Comparison of ENCODE assay signal across 9 cellular contexts in the genomic region with DNA sequence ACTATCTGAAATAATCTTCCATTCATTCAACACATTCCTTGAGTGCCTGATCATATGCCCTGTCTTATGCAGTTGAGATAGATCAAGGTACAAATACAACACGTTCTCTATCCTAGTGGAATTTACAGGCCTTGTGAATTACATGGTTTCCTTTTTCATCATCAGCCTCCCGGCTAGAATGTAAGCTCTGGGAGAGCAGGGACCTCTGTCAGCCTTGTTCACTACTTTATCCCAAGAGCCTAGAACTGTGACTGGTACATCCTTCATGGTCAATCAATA. TPM values are rescaled to one million over a fixed set of nuclear protein-coding genes. Genes with fewer than 3 reads are reported as not detected.
A peak's percentile ranks its signal among the peaks of the same experiment; 100 is the strongest.
DNase-seq lines count a peak whose midpoint lies in the region; ATAC-seq and TF ChIP-seq lines count a peak whose summit lies in the region.
"Had no signal": no experiment of that assay in that cellular context is flagged by ENCODE, and none has a peak within 500 bp of the region (broad histone marks: within the 10 kb centered on the region; RNA-seq: fewer than 3 reads in every experiment).

No MANE protein-coding gene starts in this region.

- intact Hi-C loops in CD4-positive, alpha-beta T cell (cut with DNase I, micrococcal nuclease) = loop anchor here (2.0 to 10.0 kb wide), 6 partner anchors 143 to 1093 kb away; a partner anchor contains a TSS
- intact Hi-C loops in naive thymus-derived CD4-positive, alpha-beta T cell (cut with micrococcal nuclease) = loop anchor here (1.0 to 10.0 kb wide), 16 partner anchors 11 to 1743 kb away; a partner anchor contains a TSS

- H3K27me3 Mint-ChIP-seq in CD4-positive, alpha-beta T cell = no peaks in the 10 kb centered on the region
- peaks cover 1% of the 10 kb centered on the region; the same call in 1 of the 2 replicates for H3K27me3 Mint-ChIP-seq in HFFc6 (ENCODE audit: insufficient read depth)
- no peaks in the 10 kb centered on the region for H3K27me3 Mint-ChIP-seq in activated naive CD8-positive, alpha-beta T cell treated with anti-CD3 and anti-CD28 coated beads for 36 hours
- H3K27me3 Mint-ChIP-seq in naive thymus-derived CD4-positive, alpha-beta T cell = no peaks in the 10 kb centered on the region
- no peaks in the 10 kb centered on the region for H3K27me3 Mint-ChIP-seq in stimulated activated naive B cell treated with anti-CD40 and anti-IgM and Interleukin-4, amounts not matched to agents 10 μg/mL and 1 μg/mL and 100 μg/mL, for 72 hours

- peaks cover 33% of the 10 kb centered on the region for H3K4me1 Mint-ChIP-seq in CD4-positive, alpha-beta T cell (ENCODE audit: low read depth)
- H3K4me1 Mint-ChIP-seq in HFFc6 (ENCODE audit: low read depth) = peaks cover 26% of the 10 kb centered on the region
- peaks cover 27% of the 10 kb centered on the region for H3K4me1 Mint-ChIP-seq in activated naive CD8-positive, alpha-beta T cell treated with anti-CD3 and anti-CD28 coated beads for 36 hours
- H3K4me1 Mint-ChIP-seq in naive thymus-derived CD4-positive, alpha-beta T cell = peaks cover 19 to 36% (median 32%) of the 10 kb centered on the region in 7 donors
- peaks cover 18 to 38% of the 10 kb centered on the region in 2 donors for H3K4me1 Mint-ChIP-seq in stimulated activated naive B cell treated with anti-CD40 and anti-IgM and Interleukin-4, amounts not matched to agents 10 μg/mL and 1 μg/mL and 100 μg/mL, for 72 hours

- H3K36me3 ChIP-seq in naive thymus-derived CD4-positive, alpha-beta T cell (ENCODE audit: control insufficient read depth in 2 of 3, insufficient read depth in 3 of 3, low read length in 3 of 3) = no peaks in the 10 kb centered on the region
- H3K36me3 ChIP-seq in WERI-Rb-1 = no peaks in the 10 kb centered on the region
- H3K36me3 ChIP-seq: gastroesophageal sphincter had no signal

- no peak for DNase-seq in CD4-positive, alpha-beta T cell
- DNase-seq in HFFc6 (no peak), substantia nigra (lab: John Stamatoyannopoulos, UW) (no peak), WERI-Rb-1 (no peak)
- DNase-seq in activated naive CD8-positive, alpha-beta T cell treated with anti-CD3 and anti-CD28 coated beads for 36 hours = no peak
- DNase-seq in naive thymus-derived CD4-positive, alpha-beta T cell = no peak
- DNase-seq in stimulated activated naive B cell treated with anti-CD40 and anti-IgM and Interleukin-4, amounts not matched to agents 10 μg/mL and 1 μg/mL and 100 μg/mL, for 72 hours = no peak
- no peak for DNase-seq in stimulated activated CD4-positive, alpha-beta T cell treated with anti-CD3 and anti-CD28 coated beads, Interleukin-4, amount 100 ng/mL, for 4 hours

- ATAC-seq in CD4-positive, alpha-beta T cell (ENCODE audit: poor library complexity) = no peak
- no peak for ATAC-seq in naive thymus-derived CD4-positive, alpha-beta T cell
- ATAC-seq in stimulated activated naive B cell treated with anti-CD40 and anti-IgM and Interleukin-4, amounts not matched to agents 10 μg/mL and 1 μg/mL and 100 μg/mL, for 72 hours (replicated peaks) = no peak

- peak overlapping the region; percentile 91 for H3K27ac Mint-ChIP-seq in CD4-positive, alpha-beta T cell
- H3K27ac Mint-ChIP-seq in HFFc6 = peak overlapping the region; percentile 69
- H3K27ac Mint-ChIP-seq in activated naive CD8-positive, alpha-beta T cell treated with anti-CD3 and anti-CD28 coated beads for 36 hours = peak overlapping the region; percentile 77
- peak overlapping the region; percentile 94 to 99 (median 97) for H3K27ac Mint-ChIP-seq in naive thymus-derived CD4-positive, alpha-beta T cell
- no peak overlapping the region for H3K27ac Mint-ChIP-seq in stimulated activated naive B cell treated with anti-CD40 and anti-IgM and Interleukin-4, amounts not matched to agents 10 μg/mL and 1 μg/mL and 100 μg/mL, for 72 hours

- H3K4me3 Mint-ChIP-seq in CD4-positive, alpha-beta T cell = no peak overlapping the region
- H3K4me3 Mint-ChIP-seq in HFFc6 = peak overlapping the region; percentile 29
- no peak overlapping the region for H3K4me3 Mint-ChIP-seq in activated naive CD8-positive, alpha-beta T cell treated with anti-CD3 and anti-CD28 coated beads for 36 hours
- H3K4me3 Mint-ChIP-seq in naive thymus-derived CD4-positive, alpha-beta T cell = peak overlapping the region in 9 of 10 donors; percentile 39 to 87 (median 79)
- no peak overlapping the region for H3K4me3 Mint-ChIP-seq in stimulated activated naive B cell treated with anti-CD40 and anti-IgM and Interleukin-4, amounts not matched to agents 10 μg/mL and 1 μg/mL and 100 μg/mL, for 72 hours

- no peaks in the 10 kb centered on the region for H3K9me3 Mint-ChIP-seq in CD4-positive, alpha-beta T cell
- H3K9me3 Mint-ChIP-seq in HFFc6 = no peaks in the 10 kb centered on the region
- H3K9me3 Mint-ChIP-seq in activated naive CD8-positive, alpha-beta T cell treated with anti-CD3 and anti-CD28 coated beads for 36 hours = no peaks in the 10 kb centered on the region
- H3K9me3 Mint-ChIP-seq in naive thymus-derived CD4-positive, alpha-beta T cell = peaks cover 0 to 2% (median 0%) of the 10 kb centered on the region in 11 donors
- H3K9me3 Mint-ChIP-seq in stimulated activated naive B cell treated with anti-CD40 and anti-IgM and Interleukin-4, amounts not matched to agents 10 μg/mL and 1 μg/mL and 100 μg/mL, for 72 hours = no peaks in the 10 kb centered on the region

- H3K9me3 ChIP-seq in CD4-positive, alpha-beta T cell (ENCODE audit: control insufficient read depth, low read length) = no peaks in the 10 kb centered on the region
- no peaks in the 10 kb centered on the region for H3K9me3 ChIP-seq in naive thymus-derived CD4-positive, alpha-beta T cell (ENCODE audit: control insufficient read depth in 2 of 3, low read length in 3 of 3)
- H3K9me3 ChIP-seq in WERI-Rb-1 (ENCODE audit: severe bottlenecking) = no peaks in the 10 kb centered on the region
- H3K9me3 ChIP-seq: gastroesophageal sphincter had no signal

- CTCF ChIA-PET in CD4-positive, alpha-beta T cell (lab: Charles Lee) = interaction anchor here (0.6 to 3.2 kb wide), 9 partner anchors 9 to 588 kb away, joined by 3 to 11 read pairs (median 4); a partner anchor contains a TSS
- CTCF ChIA-PET in naive thymus-derived CD4-positive, alpha-beta T cell (lab: Charles Lee) = interaction anchor here (0.8 to 1.7 kb wide), 8 partner anchors 10 to 1095 kb away, joined by 3 to 12 read pairs (median 4); no protein-coding TSS in a partner anchor

- H3K4me3 ChIP-seq in naive thymus-derived CD4-positive, alpha-beta T cell (ENCODE audit: low read length) = no peak overlapping the region
- no peak overlapping the region for H3K4me3 ChIP-seq in WERI-Rb-1 (ENCODE audit: low read depth, low read length)

- H3K27ac ChIP-seq in CD4-positive, alpha-beta T cell (ENCODE audit: low read depth, low read length) = peak overlapping the region; percentile 71
- H3K27ac ChIP-seq in naive thymus-derived CD4-positive, alpha-beta T cell (ENCODE audit: low read depth, low read length) = peak overlapping the region; percentile 61
- H3K27ac ChIP-seq in substantia nigra (ENCODE audit: low read depth, low read length, poor library complexity, severe bottlenecking) (no peak overlapping the region), WERI-Rb-1 (no peak overlapping the region)

- H3K27me3 ChIP-seq in CD4-positive, alpha-beta T cell (ENCODE audit: control insufficient read depth, insufficient read depth, low read length) = no peaks in the 10 kb centered on the region
- no peaks in the 10 kb centered on the region for H3K27me3 ChIP-seq in naive thymus-derived CD4-positive, alpha-beta T cell (ENCODE audit: control insufficient read depth in 2 of 2, insufficient read depth in 2 of 2, low read length in 2 of 2)
- no peaks in the 10 kb centered on the region for H3K27me3 ChIP-seq in WERI-Rb-1 (ENCODE audit: insufficient read depth, low read depth, severe bottlenecking)
- H3K27me3 ChIP-seq: gastroesophageal sphincter had no signal

- no peaks in the 10 kb centered on the region for H3K36me3 Mint-ChIP-seq in CD4-positive, alpha-beta T cell (ENCODE audit: low read depth)
- no peaks in the 10 kb centered on the region for H3K36me3 Mint-ChIP-seq in HFFc6 (ENCODE audit: low read depth)
- H3K36me3 Mint-ChIP-seq in activated naive CD8-positive, alpha-beta T cell treated with anti-CD3 and anti-CD28 coated beads for 36 hours = no peaks in the 10 kb centered on the region
- H3K36me3 Mint-ChIP-seq in naive thymus-derived CD4-positive, alpha-beta T cell = no peaks in the 10 kb centered on the region
- no peaks in the 10 kb centered on the region for H3K36me3 Mint-ChIP-seq in stimulated activated naive B cell treated with anti-CD40 and anti-IgM and Interleukin-4, amounts not matched to agents 10 μg/mL and 1 μg/mL and 100 μg/mL, for 72 hours

- peaks cover 21 to 24% of the 10 kb centered on the region in 2 donors for H3K4me1 ChIP-seq in naive thymus-derived CD4-positive, alpha-beta T cell (ENCODE audit: control insufficient read depth in 2 of 2, insufficient read depth in 2 of 2, low read length in 2 of 2)

- POLR2A ChIA-PET in CD4-positive, alpha-beta T cell (lab: Charles Lee) = interaction anchor here (0.7 to 1.3 kb wide), 4 partner anchors 9 to 283 kb away, joined by 3 to 9 read pairs (median 6); no protein-coding TSS in a partner anchor
- POLR2A ChIA-PET in naive thymus-derived CD4-positive, alpha-beta T cell (lab: Charles Lee) = interaction anchor here (0.6 to 1.5 kb wide), 4 partner anchors 11 to 1079 kb away, joined by 3 to 8 read pairs (median 4); a partner anchor contains a TSS

- no peak for TF ChIP-seq CTCF in CD4-positive, alpha-beta T cell (IDR thresholded peaks at IDR 0.05)
- TF ChIP-seq CTCF in HFFc6 (IDR thresholded peaks at IDR 0.05) (no peak), WERI-Rb-1 (IDR thresholded peaks at IDR 0.05; ENCODE audit: low read depth, low read length) (no peak)

RNA-seq across cellular contexts. Expression of a gene that starts 6.9 kb away (rescaled TPM):
- 1 to 10 TPM; 8.3 to 9.5 TPM for total RNA-seq in CD4-positive, alpha-beta T cell
- 10 to 100 TPM; 13.9 to 16.5 (median 15.5) TPM for total RNA-seq in HFFc6 (2021; fragmentation: NEBNext Ultra II Directional; extraction: Animal tissue kit (Norgen Biotek cat#: 25700))
- 10 to 100 TPM; 40.9 to 43.8 TPM for total RNA-seq in activated naive CD8-positive, alpha-beta T cell treated with anti-CD3 and anti-CD28 coated beads for 36 hours
- total RNA-seq in naive thymus-derived CD4-positive, alpha-beta T cell = 10 to 100 TPM; 15.8 to 39.9 (median 34.7) TPM
- polyA plus RNA-seq in naive thymus-derived CD4-positive, alpha-beta T cell = 10 to 100 TPM; 49.9 to 63.1 TPM

RNA-seq across cellular contexts. Expression of a gene that starts 11.5 kb away (rescaled TPM):
- 1 to 10 TPM; 2.1 to 2.2 TPM for total RNA-seq in CD4-positive, alpha-beta T cell
- 10 to 100 TPM; 10.7 to 13.7 (median 12.1) TPM for total RNA-seq in HFFc6 (2021; fragmentation: NEBNext Ultra II Directional; extraction: Animal tissue kit (Norgen Biotek cat#: 25700))
- total RNA-seq in activated naive CD8-positive, alpha-beta T cell treated with anti-CD3 and anti-CD28 coated beads for 36 hours = 10 to 100 TPM; 27.7 to 28.4 TPM
- total RNA-seq in naive thymus-derived CD4-positive, alpha-beta T cell = 10 to 100 TPM in 2 of 5 experiments, 1 to 10 TPM in 3; 4.3 to 11.8 (median 9.4) TPM
- polyA plus RNA-seq in naive thymus-derived CD4-positive, alpha-beta T cell = 10 to 100 TPM in 1 of 2 donors, 1 to 10 TPM in 1; 6.0 to 10.9 TPM

Comparison
In these comparisons a context has a peak if more than half of its experiments do, and no peak if none do; other contexts are left out.
1. H3K27ac ChIP-seq: peak in CD4-positive, alpha-beta T cell (single experiment) and naive thymus-derived CD4-positive, alpha-beta T cell (single experiment); none in substantia nigra (single experiment) and WERI-Rb-1 (single experiment).
2. H3K4me3 Mint-ChIP-seq: peak in HFFc6 (single experiment) and naive thymus-derived CD4-positive, alpha-beta T cell (9 of 10); none in CD4-positive, alpha-beta T cell (single experiment), activated naive CD8-positive, alpha-beta T cell treated with anti-CD3 and anti-CD28 coated beads for 36 hours (single experiment) and stimulated activated naive B cell treated with anti-CD40 and anti-IgM and Interleukin-4, amounts not matched to agents 10 μg/mL and 1 μg/mL and 100 μg/mL, for 72 hours (0 of 2).